ENCODE assay signal across 9 cellular contexts in genomic region chr4:99811850-99812249, GRCh38. TPM values are rescaled to one million over a fixed set of nuclear protein-coding genes. Genes with fewer than 3 reads are reported as not detected.
DNase-seq lines count a peak whose midpoint lies in the region; ATAC-seq and TF ChIP-seq lines count a peak whose summit lies in the region.
"Had no signal": no experiment of that assay in that cellular context is flagged by ENCODE, and none has a peak within 500 bp of the region (broad histone marks: within the 10 kb centered on the region; RNA-seq: fewer than 3 reads in every experiment).

No MANE protein-coding gene starts in this region.

- ATAC-seq in SK-N-SH treated with all-trans-retinoic acid at 6 μM for 48 hours = no peak
- ATAC-seq in GM21529 (IDR thresholded peaks at IDR 0.05; ENCODE audit: unreplicated experiment) = no peak
- no peak for ATAC-seq in HG02870 (IDR thresholded peaks at IDR 0.05; ENCODE audit: unreplicated experiment)

- no peaks in the 10 kb centered on the region for H3K27me3 ChIP-seq in SK-N-SH (ENCODE audit: insufficient read depth)

- H3K9ac ChIP-seq in SK-N-SH = no peak overlapping the region

- H3K9me3 ChIP-seq in SK-N-SH = no peaks in the 10 kb centered on the region
- H3K9me3 ChIP-seq: Caco-2 had no signal

- peak; percentile 52; the same call in 1 of the 2 replicates for TF ChIP-seq CTCF in SK-N-SH (IDR thresholded peaks at IDR 0.05)

- no peaks in the 10 kb centered on the region for H3K36me3 Mint-ChIP-seq in immature natural killer cell

- H3K36me3 ChIP-seq in SK-N-SH (replicated peaks in 1 of 2; ENCODE audit: control insufficient read depth in 1 of 2, insufficient read depth in 2 of 2, low read length in 1 of 2) = no peaks in the 10 kb centered on the region

- no peak overlapping the region for H3K4me2 ChIP-seq in SK-N-SH

- H3K27ac Mint-ChIP-seq in immature natural killer cell = no peak overlapping the region

- H3K79me2 ChIP-seq in SK-N-SH (ENCODE audit: insufficient read depth) = no peaks in the 10 kb centered on the region

- H3F3A ChIP-seq in SK-N-SH (replicated peaks; ENCODE audit: insufficient read depth) = no peaks in the 10 kb centered on the region

- no peaks in the 10 kb centered on the region for H4K20me1 ChIP-seq in SK-N-SH (ENCODE audit: insufficient read depth)

- H3K9me3 Mint-ChIP-seq in immature natural killer cell = no peaks in the 10 kb centered on the region

- H2AFZ ChIP-seq in SK-N-SH (ENCODE audit: low read depth) = no peak overlapping the region

- H3K4me3 ChIP-seq in SK-N-SH (ENCODE audit: low read depth in 2 of 2, low read length in 1 of 2) = no peak overlapping the region

- peaks cover 15 to 16% of the 10 kb centered on the region in 2 donors for H3K4me1 Mint-ChIP-seq in immature natural killer cell

- TF ChIP-seq RAD21 in SK-N-SH (IDR thresholded peaks at IDR 0.05; ENCODE audit: low read length) = peak; percentile 38

- no peak overlapping the region for H3K4me3 Mint-ChIP-seq in immature natural killer cell

- POLR2A ChIA-PET in SK-N-SH (lab: Yijun Ruan, JAX) = no interaction called here

- no peaks in the 10 kb centered on the region for H3K4me1 ChIP-seq in SK-N-SH (ENCODE audit: control insufficient read depth in 1 of 2, insufficient read depth in 2 of 2, low read depth in 1 of 2, low read length in 1 of 2)
- H3K4me1 ChIP-seq: Caco-2 had no signal

- no peak for TF ChIP-seq EP300 in SK-N-SH (IDR thresholded peaks at IDR 0.05; ENCODE audit: borderline replicate concordance in 1 of 2, low read depth in 1 of 2, low read length in 1 of 2)

- peaks cover 6 to 8% (median 7%) of the 10 kb centered on the region in 3 donors for H3K27me3 Mint-ChIP-seq in immature natural killer cell (ENCODE audit: low read depth in 3 of 3)

- CTCF ChIA-PET in SK-N-SH (lab: Yijun Ruan, JAX) = interaction anchor here (0.7 to 1.7 kb wide), 11 partner anchors 9 to 254 kb away, joined by 3 to 6 read pairs (median 4); no protein-coding TSS in a partner anchor

- DNase-seq in SK-N-SH (no peak), NCI-H460 (ENCODE audit: extremely low read depth, low read depth) (peak; percentile 8), activated T-cell treated with anti-CD3 and anti-CD28 coated beads for 24 hours (ENCODE audit: low read depth) (peak; percentile 41), immature natural killer cell (peak; percentile 21 to 39 (median 27))
- DNase-seq in stimulated activated naive CD4-positive, alpha-beta T cell treated with Interleukin-2 at 50 U/mL for 16 hours (lab: John Stamatoyannopoulos, UW) = peak; percentile 20

- 58% methylated on average over 1 of the region's 1 CpG for WGBS in SK-N-SH (ENCODE audit: low lambda C conversion rate)

- no peaks in the 10 kb centered on the region for H3K9me2 ChIP-seq in SK-N-SH

- H3K27ac ChIP-seq in SK-N-SH (ENCODE audit: low read depth in 2 of 2, low read length in 1 of 2) = no peak overlapping the region

TF ChIP-seq in SK-N-SH, 30 proteins besides CTCF, POLR2A, EP300 and RAD21:
- TF ChIP-seq, protein P1, sequence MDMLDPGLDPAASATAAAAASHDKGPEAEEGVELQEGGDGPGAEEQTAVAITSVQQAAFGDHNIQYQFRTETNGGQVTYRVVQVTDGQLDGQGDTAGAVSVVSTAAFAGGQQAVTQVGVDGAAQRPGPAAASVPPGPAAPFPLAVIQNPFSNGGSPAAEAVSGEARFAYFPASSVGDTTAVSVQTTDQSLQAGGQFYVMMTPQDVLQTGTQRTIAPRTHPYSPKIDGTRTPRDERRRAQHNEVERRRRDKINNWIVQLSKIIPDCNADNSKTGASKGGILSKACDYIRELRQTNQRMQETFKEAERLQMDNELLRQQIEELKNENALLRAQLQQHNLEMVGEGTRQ (IDR thresholded peaks at IDR 0.05; ENCODE audit: borderline replicate concordance, low read depth, low read length) = no peak
- peak; percentile 31; the same call in 1 of the 2 replicates for TF ChIP-seq SMC3 (IDR thresholded peaks at IDR 0.05; ENCODE audit: low read depth, low read length)

TF ChIP-seq in SK-N-SH treated with all-trans-retinoic acid at 6 μM for 48 hours, 23 proteins besides CTCF, POLR2A, EP300 and RAD21:
- TF ChIP-seq GLIS3 (CRISPR knock-in tag; IDR thresholded peaks at IDR 0.05) (no peak), ZFP30 (CRISPR knock-in tag; IDR thresholded peaks at IDR 0.05) (no peak), RARB (CRISPR knock-in tag; IDR thresholded peaks at IDR 0.05) (no peak), ARNTL (CRISPR knock-in tag; IDR thresholded peaks at IDR 0.05; ENCODE audit: borderline replicate concordance, low read depth) (no peak), OSR1 (CRISPR knock-in tag; IDR thresholded peaks at IDR 0.05) (no peak)

RNA-seq across cellular contexts. Expression of gene DAPP1, which starts 4.8 kb away (rescaled TPM):
- polyA plus RNA-seq in SK-N-SH (2012; rRNA removed) (not detected in 2 replicates), immature natural killer cell (10 to 100 TPM; 11.7 to 13.8 (median 13.2) TPM)
- polyA plus RNA-seq in SK-N-SH (2012; cell fraction: cytosol; rRNA removed) = not detected in 2 replicates
- not detected in 2 replicates for polyA plus RNA-seq in SK-N-SH (2012; cell fraction: nucleus; rRNA removed)
- total RNA-seq in NCI-H460 (2014; rRNA removed; shearing (Covaris generic)) = not detected in 2 replicates
- polyA plus RNA-seq in NCI-H460 (2014; cell fraction: nucleus; rRNA removed) = not detected in 2 replicates
- total RNA-seq: Caco-2 had no signal

Comparison
In these comparisons a context has a peak if more than half of its experiments do, and no peak if none do; other contexts are left out.
1. RNA of gene DAPP1, which starts 4.8 kb away (polyA plus RNA-seq): 11.7 to 13.8 TPM in immature natural killer cell; not detected in SK-N-SH; every median in the first group is over 10 times any median in the second.